ENCODE assay signal across 21 cellular contexts in the genomic region with DNA sequence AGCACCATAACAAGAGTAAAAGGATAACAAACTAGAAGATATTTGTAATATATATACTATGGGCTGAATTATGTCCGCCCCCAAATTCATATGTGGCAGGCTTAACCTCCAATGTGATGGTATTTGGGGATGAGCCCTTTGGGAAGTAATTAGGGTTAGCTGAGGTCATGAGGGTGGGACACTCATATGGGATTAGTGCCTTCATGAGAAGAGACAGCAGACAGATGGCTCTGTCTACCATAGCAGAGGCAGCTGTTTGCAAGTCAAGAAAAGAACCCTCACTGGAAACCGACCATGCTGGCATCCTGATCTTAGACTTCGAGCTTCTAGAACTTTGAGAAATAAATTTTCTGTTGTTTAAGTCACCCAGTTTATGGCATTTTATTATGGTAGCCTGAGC.
"Had no signal": no experiment of that assay in that cellular context is flagged by ENCODE, and none has a peak within 500 bp of the region (broad histone marks: within the 10 kb centered on the region; RNA-seq: fewer than 3 reads in every experiment).

No MANE protein-coding gene starts in this region.

- H3K27me3 Mint-ChIP-seq: memory B cell; naive B cell; stimulated activated memory B cell treated with anti-CD40 and anti-IgM and Interleukin-4, amounts not matched to agents 10 μg/mL and 1 μg/mL and 100 μg/mL, for 72 hours; stimulated activated naive CD8-positive, alpha-beta T cell treated with anti-CD3 and anti-CD28 coated beads, Interleukin-15, Interleukin-2, amounts not matched to agents 100 ng/mL and 50 ng/mL, for 24 hours had no signal

- H3K9me3 Mint-ChIP-seq: natural killer cell treated with Interleukin-12 subunit alpha and Interleukin-12 subunit beta and Interleukin-15 and Interleukin-18, amount 100 ng/mL, for 72 hours; stimulated activated memory B cell treated with anti-CD40 and anti-IgM and Interleukin-4, amounts not matched to agents 10 μg/mL and 1 μg/mL and 100 μg/mL, for 72 hours had no signal

- H3K9me3 ChIP-seq: gastrocnemius medialis, neutrophil, pancreas, thoracic aorta, upper lobe of right lung, uterus had no signal

- ATAC-seq: gastrocnemius medialis; left lobe of liver; natural killer cell treated with Interleukin-12 subunit alpha and Interleukin-12 subunit beta and Interleukin-15 and Interleukin-18, amount 100 ng/mL, for 72 hours; pancreas; sciatic nerve; stimulated activated memory B cell treated with anti-CD40 and anti-IgM and Interleukin-4, amounts not matched to agents 10 μg/mL and 1 μg/mL and 100 μg/mL, for 72 hours; upper lobe of right lung had no signal

- H3K27me3 ChIP-seq: dorsolateral prefrontal cortex, gastrocnemius medialis, neutrophil, pancreas, tibial nerve, upper lobe of right lung, uterus had no signal

- H3K36me3 Mint-ChIP-seq: memory B cell; natural killer cell treated with Interleukin-12 subunit alpha and Interleukin-12 subunit beta and Interleukin-15 and Interleukin-18, amount 100 ng/mL, for 72 hours; stimulated activated memory B cell treated with anti-CD40 and anti-IgM and Interleukin-4, amounts not matched to agents 10 μg/mL and 1 μg/mL and 100 μg/mL, for 72 hours had no signal

- DNase-seq: dorsolateral prefrontal cortex; effector CD4-positive, alpha-beta T cell; foreskin fibroblast; gastrocnemius medialis; head of caudate nucleus; naive B cell; pancreas; stimulated activated CD4-positive, alpha-beta T cell treated with anti-CD3 and anti-CD28 coated beads, Interleukin-4, amount 100 ng/mL, for 4 hours; upper lobe of right lung; uterus had no signal

- H3K4me1 ChIP-seq: gastrocnemius medialis, pancreas, tibial nerve, upper lobe of right lung, uterus had no signal

- H3K4me3 ChIP-seq: dorsolateral prefrontal cortex, gastrocnemius medialis, lung, pancreas, thoracic aorta, tibial nerve, upper lobe of right lung, uterus had no signal

- H3K27ac ChIP-seq: dorsolateral prefrontal cortex, gastrocnemius medialis, neutrophil, pancreas, thoracic aorta, tibial nerve, upper lobe of right lung, uterus had no signal

- H3K36me3 ChIP-seq: gastrocnemius medialis, neutrophil, pancreas, thoracic aorta, tibial nerve, upper lobe of right lung, uterus had no signal

- H3K4me1 Mint-ChIP-seq: memory B cell; naive B cell; neural crest cell; stimulated activated memory B cell treated with anti-CD40 and anti-IgM and Interleukin-4, amounts not matched to agents 10 μg/mL and 1 μg/mL and 100 μg/mL, for 72 hours had no signal

- H3K4me3 Mint-ChIP-seq: memory B cell; naive B cell; natural killer cell treated with Interleukin-12 subunit alpha and Interleukin-12 subunit beta and Interleukin-15 and Interleukin-18, amount 100 ng/mL, for 72 hours; neural crest cell; stimulated activated memory B cell treated with anti-CD40 and anti-IgM and Interleukin-4, amounts not matched to agents 10 μg/mL and 1 μg/mL and 100 μg/mL, for 72 hours; stimulated activated naive CD8-positive, alpha-beta T cell treated with anti-CD3 and anti-CD28 coated beads, Interleukin-15, Interleukin-2, amounts not matched to agents 100 ng/mL and 50 ng/mL, for 24 hours had no signal

- H3K27ac Mint-ChIP-seq: memory B cell; naive B cell; natural killer cell treated with Interleukin-12 subunit alpha and Interleukin-12 subunit beta and Interleukin-15 and Interleukin-18, amount 100 ng/mL, for 72 hours; stimulated activated memory B cell treated with anti-CD40 and anti-IgM and Interleukin-4, amounts not matched to agents 10 μg/mL and 1 μg/mL and 100 μg/mL, for 72 hours; stimulated activated naive CD8-positive, alpha-beta T cell treated with anti-CD3 and anti-CD28 coated beads, Interleukin-15, Interleukin-2, amounts not matched to agents 100 ng/mL and 50 ng/mL, for 24 hours had no signal
